Comparison of ENCODE assay signal across 11 cellular contexts in genomic region chr10:86632009-86632800, GRCh38. TPM values are rescaled to one million over a fixed set of nuclear protein-coding genes. Genes with fewer than 3 reads are reported as not detected.
DNase-seq lines count a peak whose midpoint lies in the region; ATAC-seq, FAIRE-seq and TF ChIP-seq lines count a peak whose summit lies in the region.
"Had no signal": no experiment of that assay in that cellular context is flagged by ENCODE, and none has a peak within 500 bp of the region (broad histone marks: within the 10 kb centered on the region; RNA-seq: fewer than 3 reads in every experiment).

No MANE protein-coding gene starts in this region.

- H3K4me1 Mint-ChIP-seq in activated T-cell treated with anti-CD3 and anti-CD28 coated beads, Interleukin-2, amount 50 U/mL, for 4 hours (ENCODE audit: low read depth): no peaks in the 10 kb centered on the region
- no peaks in the 10 kb centered on the region for H3K4me1 Mint-ChIP-seq in activated T-cell treated with anti-CD3 and anti-CD28 coated beads, Interleukin-2, amount 50 U/mL, for 24 hours (ENCODE audit: low read depth)
- H3K4me1 Mint-ChIP-seq in natural killer cell: no peaks in the 10 kb centered on the region
- H3K4me1 Mint-ChIP-seq: CD4-positive, CD25-positive, alpha-beta regulatory T cell had no signal

- intact Hi-C loops in uterus (cut with DNase I; ENCODE audit: low total_unique reads) (no loop called here), natural killer cell (cut with micrococcal nuclease) (no loop called here)

- TF ChIP-seq POLR2A in uterus (IDR thresholded peaks at IDR 0.05): no peak

- no peaks in the 10 kb centered on the region for H3K9me3 Mint-ChIP-seq in activated T-cell treated with anti-CD3 and anti-CD28 coated beads, Interleukin-2, amount 50 U/mL, for 4 hours
- no peaks in the 10 kb centered on the region for H3K9me3 Mint-ChIP-seq in activated T-cell treated with anti-CD3 and anti-CD28 coated beads, Interleukin-2, amount 50 U/mL, for 24 hours
- no peaks in the 10 kb centered on the region for H3K9me3 Mint-ChIP-seq in natural killer cell

- H3K27me3 ChIP-seq in uterus: no peaks in the 10 kb centered on the region

- H3K27ac ChIP-seq in mesodermal cell (ENCODE audit: low read depth, low read length, severe bottlenecking) (no peak overlapping the region), uterus (no peak overlapping the region)

- no peak overlapping the region for H3K4me3 Mint-ChIP-seq in activated T-cell treated with anti-CD3 and anti-CD28 coated beads, Interleukin-2, amount 50 U/mL, for 4 hours
- H3K4me3 Mint-ChIP-seq in activated T-cell treated with anti-CD3 and anti-CD28 coated beads, Interleukin-2, amount 50 U/mL, for 24 hours: no peak overlapping the region
- H3K4me3 Mint-ChIP-seq in natural killer cell: no peak overlapping the region
- H3K4me3 Mint-ChIP-seq: CD4-positive, CD25-positive, alpha-beta regulatory T cell had no signal

- no peak for FAIRE-seq in D721Med (lab: Jason Lieb, UNC)
- FAIRE-seq: endometrium, TTC549 had no signal

- H3K4me1 ChIP-seq in mesodermal cell (ENCODE audit: control insufficient read depth, insufficient read depth, low read length, poor library complexity, severe bottlenecking) (peaks cover 5% of the 10 kb centered on the region), uterus (peaks cover 0 to 4% of the 10 kb centered on the region in 2 donors)

- DNase-seq in activated T-cell treated with anti-CD3 and anti-CD28 coated beads, Interleukin-2, amount 50 U/mL, for 4 hours: no peak
- DNase-seq in activated T-cell treated with anti-CD3 and anti-CD28 coated beads, Interleukin-2, amount 50 U/mL, for 24 hours: no peak
- DNase-seq in uterus (no peak), NOMO-1 (lab: John Stamatoyannopoulos, UW; ENCODE audit: unreplicated experiment in 2 of 2) (no peak), natural killer cell (no peak), D721Med (ENCODE audit: insufficient read length, low spot score) (no peak)
- DNase-seq: CD4-positive, CD25-positive, alpha-beta regulatory T cell had no signal

- peak overlapping the region; percentile 28 for H3K4me3 ChIP-seq in mesodermal cell (ENCODE audit: extremely low read depth, insufficient read depth, low read length, poor library complexity, severe bottlenecking)
- H3K4me3 ChIP-seq in uterus: peak overlapping the region; percentile 6 to 23

- no peaks in the 10 kb centered on the region for H3K36me3 ChIP-seq in mesodermal cell (ENCODE audit: control insufficient read depth, insufficient read depth, low read length)
- H3K36me3 ChIP-seq in uterus: no peaks in the 10 kb centered on the region

- peaks cover 57% of the 10 kb centered on the region for H3K27me3 Mint-ChIP-seq in activated T-cell treated with anti-CD3 and anti-CD28 coated beads, Interleukin-2, amount 50 U/mL, for 4 hours (ENCODE audit: low read depth)
- H3K27me3 Mint-ChIP-seq in activated T-cell treated with anti-CD3 and anti-CD28 coated beads, Interleukin-2, amount 50 U/mL, for 24 hours: peaks cover 62% of the 10 kb centered on the region
- peaks cover 36 to 46% of the 10 kb centered on the region in 2 donors for H3K27me3 Mint-ChIP-seq in natural killer cell (ENCODE audit: low read depth in 2 of 2)

- peak in 2 of 4 experiments; percentile 24 to 35 for TF ChIP-seq CTCF in uterus (IDR thresholded peaks at IDR 0.05)
- TF ChIP-seq CTCF in natural killer cell (IDR thresholded peaks at IDR 0.05): no peak
- no peak for TF ChIP-seq CTCF in D721Med (IDR thresholded peaks at IDR 0.05; ENCODE audit: insufficient read depth, missing control alignments)

- 8 to 11% methylated on average over 38 to 42 of the region's 49 CpGs for WGBS in mesodermal cell (ENCODE audit: insufficient coverage in 2 of 2), 2 experiments

- no peak overlapping the region for H3K27ac Mint-ChIP-seq in activated T-cell treated with anti-CD3 and anti-CD28 coated beads, Interleukin-2, amount 50 U/mL, for 24 hours
- H3K27ac Mint-ChIP-seq in natural killer cell: no peak overlapping the region
- H3K27ac Mint-ChIP-seq: CD4-positive, CD25-positive, alpha-beta regulatory T cell had no signal

- no peaks in the 10 kb centered on the region for H3K36me3 Mint-ChIP-seq in activated T-cell treated with anti-CD3 and anti-CD28 coated beads, Interleukin-2, amount 50 U/mL, for 4 hours (ENCODE audit: insufficient read depth)
- H3K36me3 Mint-ChIP-seq in activated T-cell treated with anti-CD3 and anti-CD28 coated beads, Interleukin-2, amount 50 U/mL, for 24 hours (ENCODE audit: low read depth): no peaks in the 10 kb centered on the region
- H3K36me3 Mint-ChIP-seq in natural killer cell: no peaks in the 10 kb centered on the region
- H3K36me3 Mint-ChIP-seq: CD4-positive, CD25-positive, alpha-beta regulatory T cell had no signal

- H3K9me3 ChIP-seq in mesodermal cell (ENCODE audit: control insufficient read depth, low read length) (no peaks in the 10 kb centered on the region), uterus (no peaks in the 10 kb centered on the region)

- peak; percentile 35 to 69 for ATAC-seq in activated T-cell treated with anti-CD3 and anti-CD28 coated beads, Interleukin-2, amount 50 U/mL, for 4 hours
- peak; percentile 36 for ATAC-seq in esophagus mucosa
- ATAC-seq in natural killer cell: no peak

RNA-seq across cellular contexts. Expression of gene OPN4, which starts 22.1 kb away (rescaled TPM):
- not detected for total RNA-seq in activated T-cell treated with anti-CD3 and anti-CD28 coated beads, Interleukin-2, amount 50 U/mL, for 4 hours
- not detected for total RNA-seq in esophagus mucosa
- not detected for polyA plus RNA-seq in mesodermal cell (2013, experiment 1 of 2)
- not detected for polyA plus RNA-seq in mesodermal cell (2013, experiment 2 of 2)
- not detected for total RNA-seq in uterus
- not detected for total RNA-seq in natural killer cell
- total RNA-seq: CD4-positive, CD25-positive, alpha-beta regulatory T cell had no signal
- polyA plus RNA-seq: CD4-positive, CD25-positive, alpha-beta regulatory T cell had no signal

RNA-seq across cellular contexts. Expression of gene LDB3, which starts 36.1 kb away (rescaled TPM):
- total RNA-seq in activated T-cell treated with anti-CD3 and anti-CD28 coated beads, Interleukin-2, amount 50 U/mL, for 4 hours: under 1 TPM in 2 of 3 donors, not detected in 1; 0.03 to 0.24 TPM
- total RNA-seq in esophagus mucosa: 0.56 TPM
- polyA plus RNA-seq in mesodermal cell (2013, experiment 1 of 2): 0.29 TPM
- polyA plus RNA-seq in mesodermal cell (2013, experiment 2 of 2): 0.46 TPM
- 10 to 100 TPM in 1 of 4 donors, 1 to 10 TPM in 2, under 1 TPM in 1; 0.97 to 33.4 (median 4.2) TPM for total RNA-seq in uterus
- total RNA-seq in natural killer cell: under 1 TPM in 2 of 3 donors, not detected in 1; 0.11 to 0.12 TPM
- total RNA-seq: CD4-positive, CD25-positive, alpha-beta regulatory T cell had no signal
- polyA plus RNA-seq: CD4-positive, CD25-positive, alpha-beta regulatory T cell had no signal

Comparison
In these comparisons a context has a peak if more than half of its experiments do, and no peak if none do; other contexts are left out.
1. ATAC-seq: peak in activated T-cell treated with anti-CD3 and anti-CD28 coated beads, Interleukin-2, amount 50 U/mL, for 4 hours (2 of 2) and esophagus mucosa (single experiment); none in natural killer cell (0 of 3).